19 cellular contexts compared by ENCODE assay signal in genomic region chr2:100053087-100053486, GRCh38.
DNase-seq lines count a peak whose midpoint lies in the region; ATAC-seq and TF ChIP-seq lines count a peak whose summit lies in the region.
"Had no signal": no experiment of that assay in that cellular context is flagged by ENCODE, and none has a peak within 500 bp of the region (broad histone marks: within the 10 kb centered on the region; RNA-seq: fewer than 3 reads in every experiment).

No MANE protein-coding gene starts in this region.

- H3K4me3 Mint-ChIP-seq in activated B cell treated with CpG ODN at 0.5 μM for 24 hours (no peak overlapping the region), memory B cell (no peak overlapping the region)
- H3K4me3 Mint-ChIP-seq in effector memory CD8-positive, alpha-beta T cell = no peak overlapping the region
- H3K4me3 Mint-ChIP-seq: CD4-positive, CD25-positive, alpha-beta regulatory T cell; CD8-positive, alpha-beta memory T cell had no signal

- H3K4me1 ChIP-seq in stomach (peaks cover 0 to 27% (median 16%) of the 10 kb centered on the region in 4 donors), Karpas-422 (ENCODE audit: low read length) (no peaks in the 10 kb centered on the region)
- H3K4me1 ChIP-seq: BE2C had no signal

- no peaks in the 10 kb centered on the region for H3K9me3 ChIP-seq in stomach
- no peaks in the 10 kb centered on the region for H3K9me3 ChIP-seq in Karpas-422 (ENCODE audit: low read length)
- H3K9me3 ChIP-seq: BE2C had no signal

- no peak for DNase-seq in activated B cell treated with CpG ODN at 0.5 μM for 24 hours
- DNase-seq in memory B cell (ENCODE audit: low spot score in 2 of 2) = no peak
- DNase-seq in stomach = no peak
- no peak for DNase-seq in Karpas-422
- no peak for DNase-seq in effector memory CD8-positive, alpha-beta T cell
- DNase-seq: BE2C; C1 segment of cervical spinal cord; CD4-positive, CD25-positive, alpha-beta regulatory T cell; CD8-positive, alpha-beta memory T cell; COR-L47; DMS 273 treated with DMSO at 0.1 percent for 48 hours; DND-41; EL; GM23248; HCEC 1CT; IMR-90 had no signal

- H3K27ac ChIP-seq in 22Rv1 (peak overlapping the region; percentile 99), stomach (peak overlapping the region in 4 of 5 donors; percentile 3 to 25 (median 12)), Karpas-422 (ENCODE audit: low read length) (no peak overlapping the region)
- H3K27ac ChIP-seq: GM23248 had no signal

- TF ChIP-seq POLR2A in stomach (IDR thresholded peaks at IDR 0.05) = no peak

- H3K9ac ChIP-seq in Karpas-422 (ENCODE audit: low read length) = no peak overlapping the region
- H3K9ac ChIP-seq: GM23248 had no signal

- intact Hi-C loops in activated B cell treated with CpG ODN at 0.5 μM for 24 hours (cut with micrococcal nuclease) (no loop called here), stomach (cut with DNase I; ENCODE audit: low total_unique reads) (no loop called here)

- H3K9me2 ChIP-seq in Karpas-422 (replicated peaks; ENCODE audit: insufficient read depth, low read length) = no peaks in the 10 kb centered on the region

- no peak for TF ChIP-seq EP300 in stomach (IDR thresholded peaks at IDR 0.05)

- H3K4me1 Mint-ChIP-seq in activated B cell treated with CpG ODN at 0.5 μM for 24 hours (peaks cover 31% of the 10 kb centered on the region), memory B cell (peaks cover 30% of the 10 kb centered on the region)
- H3K4me1 Mint-ChIP-seq in effector memory CD8-positive, alpha-beta T cell (ENCODE audit: low read depth in 2 of 2) = peaks cover 0 to 1% of the 10 kb centered on the region in 2 donors
- H3K4me1 Mint-ChIP-seq: CD8-positive, alpha-beta memory T cell had no signal

- H3K27me3 ChIP-seq in stomach (no peaks in the 10 kb centered on the region), Karpas-422 (ENCODE audit: low read length) (no peaks in the 10 kb centered on the region)
- H3K27me3 ChIP-seq: BE2C had no signal

- H3K79me2 ChIP-seq in Karpas-422 (ENCODE audit: low read length) = peaks cover 4% of the 10 kb centered on the region; the same call in 1 of the 2 replicates

- H3K27me3 Mint-ChIP-seq in activated B cell treated with CpG ODN at 0.5 μM for 24 hours (no peaks in the 10 kb centered on the region), memory B cell (no peaks in the 10 kb centered on the region)
- H3K27me3 Mint-ChIP-seq in effector memory CD8-positive, alpha-beta T cell = no peaks in the 10 kb centered on the region

- no peak overlapping the region for H2AFZ ChIP-seq in Karpas-422 (ENCODE audit: low read length)
- H2AFZ ChIP-seq: GM23248 had no signal

- TF ChIP-seq CTCF in 22Rv1 (IDR thresholded peaks at IDR 0.05) (no peak), activated B cell treated with CpG ODN at 0.5 μM for 24 hours (IDR thresholded peaks at IDR 0.05) (no peak), stomach (IDR thresholded peaks at IDR 0.05) (no peak)

- CTCF ChIA-PET in activated B cell treated with CpG ODN at 0.5 μM for 24 hours (lab: Charles Lee) = no interaction called here

- H3K9me3 Mint-ChIP-seq in activated B cell treated with CpG ODN at 0.5 μM for 24 hours (no peaks in the 10 kb centered on the region), memory B cell (no peaks in the 10 kb centered on the region)
- H3K9me3 Mint-ChIP-seq in effector memory CD8-positive, alpha-beta T cell = no peaks in the 10 kb centered on the region
- H3K9me3 Mint-ChIP-seq: CD8-positive, alpha-beta memory T cell had no signal

- ATAC-seq in activated B cell treated with CpG ODN at 0.5 μM for 24 hours (ENCODE audit: low read depth) (no peak), memory B cell (ENCODE audit: low read depth) (no peak), GM19463 (IDR thresholded peaks at IDR 0.05; ENCODE audit: unreplicated experiment) (no peak)
- no peak for ATAC-seq in effector memory CD8-positive, alpha-beta T cell (replicated peaks)
- ATAC-seq: GM12878 had no signal

- H3K36me3 Mint-ChIP-seq in activated B cell treated with CpG ODN at 0.5 μM for 24 hours (ENCODE audit: low read depth) (peaks cover 84% of the 10 kb centered on the region), memory B cell (peaks cover 54% of the 10 kb centered on the region)
- H3K36me3 Mint-ChIP-seq in effector memory CD8-positive, alpha-beta T cell (ENCODE audit: insufficient read depth) = no peaks in the 10 kb centered on the region

- H3K4me2 ChIP-seq in Karpas-422 (ENCODE audit: low read depth, low read length, poor library complexity, severe bottlenecking) = no peak overlapping the region

- whole genome bisulfite sequencing in stomach, 5 donors = 59 to 87% (median 73%) methylated on average over 2 of the region's 2 CpGs

- no peaks in the 10 kb centered on the region for H4K20me1 ChIP-seq in Karpas-422 (ENCODE audit: insufficient read depth, low read depth, low read length)

- H3K4me3 ChIP-seq in stomach (no peak overlapping the region), Karpas-422 (ENCODE audit: low read length) (no peak overlapping the region)
- H3K4me3 ChIP-seq: GM12878, GM23248 had no signal

- H3K27ac Mint-ChIP-seq in activated B cell treated with CpG ODN at 0.5 μM for 24 hours (peak overlapping the region; percentile 72), memory B cell (peak overlapping the region; percentile 84)
- no peak overlapping the region for H3K27ac Mint-ChIP-seq in effector memory CD8-positive, alpha-beta T cell
- H3K27ac Mint-ChIP-seq: CD4-positive, CD25-positive, alpha-beta regulatory T cell; CD8-positive, alpha-beta memory T cell had no signal

- POLR2A ChIA-PET in activated B cell treated with CpG ODN at 0.5 μM for 24 hours (lab: Charles Lee) = no interaction called here

- H3K36me3 ChIP-seq in stomach = no peaks in the 10 kb centered on the region
- H3K36me3 ChIP-seq in Karpas-422 (ENCODE audit: insufficient read depth, low read length) = 0 out of 2 replicates have a peak, but pooled peaks cover 6% of the 10 kb centered on the region
- H3K36me3 ChIP-seq: BE2C had no signal

Comparison
In these comparisons a context has a peak if more than half of its experiments do, and no peak if none do; other contexts are left out.
1. H3K27ac Mint-ChIP-seq: peak in activated B cell treated with CpG ODN at 0.5 μM for 24 hours (single experiment) and memory B cell (single experiment); none in effector memory CD8-positive, alpha-beta T cell (0 of 2).